Comparison of ENCODE assay signal across 1 cellular context in the genomic region with DNA sequence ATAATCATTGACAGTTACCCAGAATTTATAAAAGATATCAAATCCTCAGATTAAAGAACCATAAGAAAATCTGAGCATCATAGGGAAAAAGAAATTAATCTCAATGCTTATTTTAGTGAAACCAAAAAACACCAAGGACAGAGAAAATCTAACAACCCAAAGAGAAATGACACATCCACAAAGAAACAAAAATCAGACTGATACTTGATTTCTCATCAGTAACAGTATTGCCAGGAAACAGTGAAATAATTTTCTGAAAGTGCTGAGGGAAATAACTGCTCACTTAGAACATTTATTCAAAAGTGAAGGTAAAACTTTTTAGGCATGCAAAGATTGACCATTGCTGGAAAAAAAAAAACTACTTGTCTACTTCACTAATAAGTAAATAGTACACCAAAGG.
TF ChIP-seq lines count a peak whose summit lies in the region.

No MANE protein-coding gene starts in this region.

TF ChIP-seq in A549, 52 proteins besides CTCF, POLR2A, EP300 and RAD21:
- no peak for TF ChIP-seq ZNF302 (CRISPR knock-in tag; IDR thresholded peaks at IDR 0.05)
- TF ChIP-seq NFE2L2 (conservative IDR thresholded peaks at IDR 0.05; ENCODE audit: low read length): no peak
- TF ChIP-seq MYC (IDR thresholded peaks at IDR 0.05; ENCODE audit: borderline replicate concordance, low read length): no peak
- TF ChIP-seq ZFP36 (IDR thresholded peaks at IDR 0.05; ENCODE audit: borderline replicate concordance, partially characterized antibody): no peak
- TF ChIP-seq, protein P1, sequence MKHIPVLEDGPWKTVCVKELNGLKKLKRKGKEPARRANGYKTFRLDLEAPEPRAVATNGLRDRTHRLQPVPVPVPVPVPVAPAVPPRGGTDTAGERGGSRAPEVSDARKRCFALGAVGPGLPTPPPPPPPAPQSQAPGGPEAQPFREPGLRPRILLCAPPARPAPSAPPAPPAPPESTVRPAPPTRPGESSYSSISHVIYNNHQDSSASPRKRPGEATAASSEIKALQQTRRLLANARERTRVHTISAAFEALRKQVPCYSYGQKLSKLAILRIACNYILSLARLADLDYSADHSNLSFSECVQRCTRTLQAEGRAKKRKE (CRISPR knock-in tag; IDR thresholded peaks at IDR 0.05; ENCODE audit: low read depth): no peak
- no peak for TF ChIP-seq ZSCAN20 (CRISPR knock-in tag; IDR thresholded peaks at IDR 0.05)
- no peak for TF ChIP-seq SREBF2 (IDR thresholded peaks at IDR 0.05)
- no peak for TF ChIP-seq RCOR1 (IDR thresholded peaks at IDR 0.05; ENCODE audit: low read depth, low read length)
- TF ChIP-seq, protein P2, sequence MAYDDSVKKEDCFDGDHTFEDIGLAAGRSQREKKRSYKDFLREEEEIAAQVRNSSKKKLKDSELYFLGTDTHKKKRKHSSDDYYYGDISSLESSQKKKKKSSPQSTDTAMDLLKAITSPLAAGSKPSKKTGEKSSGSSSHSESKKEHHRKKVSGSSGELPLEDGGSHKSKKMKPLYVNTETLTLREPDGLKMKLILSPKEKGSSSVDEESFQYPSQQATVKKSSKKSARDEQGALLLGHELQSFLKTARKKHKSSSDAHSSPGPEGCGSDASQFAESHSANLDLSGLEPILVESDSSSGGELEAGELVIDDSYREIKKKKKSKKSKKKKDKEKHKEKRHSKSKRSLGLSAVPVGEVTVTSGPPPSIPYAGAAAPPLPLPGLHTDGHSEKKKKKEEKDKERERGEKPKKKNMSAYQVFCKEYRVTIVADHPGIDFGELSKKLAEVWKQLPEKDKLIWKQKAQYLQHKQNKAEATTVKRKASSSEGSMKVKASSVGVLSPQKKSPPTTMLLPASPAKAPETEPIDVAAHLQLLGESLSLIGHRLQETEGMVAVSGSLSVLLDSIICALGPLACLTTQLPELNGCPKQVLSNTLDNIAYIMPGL (CRISPR knock-in tag; IDR thresholded peaks at IDR 0.05; ENCODE audit: borderline replicate concordance): no peak
- TF ChIP-seq, protein P3, sequence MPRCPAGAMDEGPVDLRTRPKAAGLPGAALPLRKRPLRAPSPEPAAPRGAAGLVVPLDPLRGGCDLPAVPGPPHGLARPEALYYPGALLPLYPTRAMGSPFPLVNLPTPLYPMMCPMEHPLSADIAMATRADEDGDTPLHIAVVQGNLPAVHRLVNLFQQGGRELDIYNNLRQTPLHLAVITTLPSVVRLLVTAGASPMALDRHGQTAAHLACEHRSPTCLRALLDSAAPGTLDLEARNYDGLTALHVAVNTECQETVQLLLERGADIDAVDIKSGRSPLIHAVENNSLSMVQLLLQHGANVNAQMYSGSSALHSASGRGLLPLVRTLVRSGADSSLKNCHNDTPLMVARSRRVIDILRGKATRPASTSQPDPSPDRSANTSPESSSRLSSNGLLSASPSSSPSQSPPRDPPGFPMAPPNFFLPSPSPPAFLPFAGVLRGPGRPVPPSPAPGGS (IDR thresholded peaks at IDR 0.05): no peak
- TF ChIP-seq, protein P4, sequence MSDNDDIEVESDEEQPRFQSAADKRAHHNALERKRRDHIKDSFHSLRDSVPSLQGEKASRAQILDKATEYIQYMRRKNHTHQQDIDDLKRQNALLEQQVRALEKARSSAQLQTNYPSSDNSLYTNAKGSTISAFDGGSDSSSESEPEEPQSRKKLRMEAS (IDR thresholded peaks at IDR 0.05): no peak
- no peak for TF ChIP-seq TFCP2L1 (CRISPR knock-in tag; IDR thresholded peaks at IDR 0.05)
